Comparison of ENCODE assay signal across 1 cellular context in the genomic region with DNA sequence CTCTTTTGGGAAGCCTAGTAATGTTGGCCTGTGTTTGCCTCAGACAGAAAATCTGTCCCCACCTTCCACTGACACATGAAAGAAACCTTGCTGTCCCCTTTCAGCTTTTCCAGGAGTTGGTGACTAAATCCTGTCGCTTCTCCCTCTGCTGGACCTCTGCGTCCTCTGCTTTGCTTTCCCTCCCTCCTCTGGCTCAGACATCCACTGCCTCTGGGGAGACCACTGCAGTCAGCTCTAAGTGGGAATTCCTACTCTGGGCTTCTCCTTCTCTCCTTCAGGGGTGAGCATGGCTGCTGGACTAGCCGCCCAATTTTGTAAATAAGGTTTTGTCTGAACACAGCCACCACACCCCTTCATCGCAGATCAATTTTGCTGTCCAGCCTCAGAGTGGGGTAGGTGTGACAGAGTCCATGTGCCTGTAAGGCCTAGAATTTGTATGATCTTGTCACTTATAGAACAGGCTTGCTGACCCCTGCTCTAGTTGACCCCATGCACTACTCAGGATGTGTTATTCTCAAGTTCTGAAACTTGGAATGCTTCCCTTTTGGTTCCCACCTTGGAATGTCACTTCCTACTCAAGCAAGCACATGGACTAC.
TF ChIP-seq lines count a peak whose summit lies in the region.

No MANE protein-coding gene starts in this region.

TF ChIP-seq in WTC11, 78 proteins besides CTCF, POLR2A, EP300 and RAD21 (continued from another document):
- TF ChIP-seq, protein P1, sequence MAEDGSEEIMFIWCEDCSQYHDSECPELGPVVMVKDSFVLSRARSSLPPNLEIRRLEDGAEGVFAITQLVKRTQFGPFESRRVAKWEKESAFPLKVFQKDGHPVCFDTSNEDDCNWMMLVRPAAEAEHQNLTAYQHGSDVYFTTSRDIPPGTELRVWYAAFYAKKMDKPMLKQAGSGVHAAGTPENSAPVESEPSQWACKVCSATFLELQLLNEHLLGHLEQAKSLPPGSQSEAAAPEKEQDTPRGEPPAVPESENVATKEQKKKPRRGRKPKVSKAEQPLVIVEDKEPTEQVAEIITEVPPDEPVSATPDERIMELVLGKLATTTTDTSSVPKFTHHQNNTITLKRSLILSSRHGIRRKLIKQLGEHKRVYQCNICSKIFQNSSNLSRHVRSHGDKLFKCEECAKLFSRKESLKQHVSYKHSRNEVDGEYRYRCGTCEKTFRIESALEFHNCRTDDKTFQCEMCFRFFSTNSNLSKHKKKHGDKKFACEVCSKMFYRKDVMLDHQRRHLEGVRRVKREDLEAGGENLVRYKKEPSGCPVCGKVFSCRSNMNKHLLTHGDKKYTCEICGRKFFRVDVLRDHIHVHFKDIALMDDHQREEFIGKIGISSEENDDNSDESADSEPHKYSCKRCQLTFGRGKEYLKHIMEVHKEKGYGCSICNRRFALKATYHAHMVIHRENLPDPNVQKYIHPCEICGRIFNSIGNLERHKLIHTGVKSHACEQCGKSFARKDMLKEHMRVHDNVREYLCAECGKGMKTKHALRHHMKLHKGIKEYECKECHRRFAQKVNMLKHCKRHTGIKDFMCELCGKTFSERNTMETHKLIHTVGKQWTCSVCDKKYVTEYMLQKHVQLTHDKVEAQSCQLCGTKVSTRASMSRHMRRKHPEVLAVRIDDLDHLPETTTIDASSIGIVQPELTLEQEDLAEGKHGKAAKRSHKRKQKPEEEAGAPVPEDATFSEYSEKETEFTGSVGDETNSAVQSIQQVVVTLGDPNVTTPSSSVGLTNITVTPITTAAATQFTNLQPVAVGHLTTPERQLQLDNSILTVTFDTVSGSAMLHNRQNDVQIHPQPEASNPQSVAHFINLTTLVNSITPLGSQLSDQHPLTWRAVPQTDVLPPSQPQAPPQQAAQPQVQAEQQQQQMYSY (CRISPR knock-in tag; IDR thresholded peaks at IDR 0.05): no peak
- no peak for TF ChIP-seq ZNF423 (CRISPR knock-in tag; IDR thresholded peaks at IDR 0.05)
- TF ChIP-seq, protein P2, sequence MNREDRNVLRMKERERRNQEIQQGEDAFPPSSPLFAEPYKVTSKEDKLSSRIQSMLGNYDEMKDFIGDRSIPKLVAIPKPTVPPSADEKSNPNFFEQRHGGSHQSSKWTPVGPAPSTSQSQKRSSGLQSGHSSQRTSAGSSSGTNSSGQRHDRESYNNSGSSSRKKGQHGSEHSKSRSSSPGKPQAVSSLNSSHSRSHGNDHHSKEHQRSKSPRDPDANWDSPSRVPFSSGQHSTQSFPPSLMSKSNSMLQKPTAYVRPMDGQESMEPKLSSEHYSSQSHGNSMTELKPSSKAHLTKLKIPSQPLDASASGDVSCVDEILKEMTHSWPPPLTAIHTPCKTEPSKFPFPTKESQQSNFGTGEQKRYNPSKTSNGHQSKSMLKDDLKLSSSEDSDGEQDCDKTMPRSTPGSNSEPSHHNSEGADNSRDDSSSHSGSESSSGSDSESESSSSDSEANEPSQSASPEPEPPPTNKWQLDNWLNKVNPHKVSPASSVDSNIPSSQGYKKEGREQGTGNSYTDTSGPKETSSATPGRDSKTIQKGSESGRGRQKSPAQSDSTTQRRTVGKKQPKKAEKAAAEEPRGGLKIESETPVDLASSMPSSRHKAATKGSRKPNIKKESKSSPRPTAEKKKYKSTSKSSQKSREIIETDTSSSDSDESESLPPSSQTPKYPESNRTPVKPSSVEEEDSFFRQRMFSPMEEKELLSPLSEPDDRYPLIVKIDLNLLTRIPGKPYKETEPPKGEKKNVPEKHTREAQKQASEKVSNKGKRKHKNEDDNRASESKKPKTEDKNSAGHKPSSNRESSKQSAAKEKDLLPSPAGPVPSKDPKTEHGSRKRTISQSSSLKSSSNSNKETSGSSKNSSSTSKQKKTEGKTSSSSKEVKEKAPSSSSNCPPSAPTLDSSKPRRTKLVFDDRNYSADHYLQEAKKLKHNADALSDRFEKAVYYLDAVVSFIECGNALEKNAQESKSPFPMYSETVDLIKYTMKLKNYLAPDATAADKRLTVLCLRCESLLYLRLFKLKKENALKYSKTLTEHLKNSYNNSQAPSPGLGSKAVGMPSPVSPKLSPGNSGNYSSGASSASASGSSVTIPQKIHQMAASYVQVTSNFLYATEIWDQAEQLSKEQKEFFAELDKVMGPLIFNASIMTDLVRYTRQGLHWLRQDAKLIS (CRISPR knock-in tag; IDR thresholded peaks at IDR 0.05; ENCODE audit: borderline replicate concordance): no peak
- TF ChIP-seq, protein P3, sequence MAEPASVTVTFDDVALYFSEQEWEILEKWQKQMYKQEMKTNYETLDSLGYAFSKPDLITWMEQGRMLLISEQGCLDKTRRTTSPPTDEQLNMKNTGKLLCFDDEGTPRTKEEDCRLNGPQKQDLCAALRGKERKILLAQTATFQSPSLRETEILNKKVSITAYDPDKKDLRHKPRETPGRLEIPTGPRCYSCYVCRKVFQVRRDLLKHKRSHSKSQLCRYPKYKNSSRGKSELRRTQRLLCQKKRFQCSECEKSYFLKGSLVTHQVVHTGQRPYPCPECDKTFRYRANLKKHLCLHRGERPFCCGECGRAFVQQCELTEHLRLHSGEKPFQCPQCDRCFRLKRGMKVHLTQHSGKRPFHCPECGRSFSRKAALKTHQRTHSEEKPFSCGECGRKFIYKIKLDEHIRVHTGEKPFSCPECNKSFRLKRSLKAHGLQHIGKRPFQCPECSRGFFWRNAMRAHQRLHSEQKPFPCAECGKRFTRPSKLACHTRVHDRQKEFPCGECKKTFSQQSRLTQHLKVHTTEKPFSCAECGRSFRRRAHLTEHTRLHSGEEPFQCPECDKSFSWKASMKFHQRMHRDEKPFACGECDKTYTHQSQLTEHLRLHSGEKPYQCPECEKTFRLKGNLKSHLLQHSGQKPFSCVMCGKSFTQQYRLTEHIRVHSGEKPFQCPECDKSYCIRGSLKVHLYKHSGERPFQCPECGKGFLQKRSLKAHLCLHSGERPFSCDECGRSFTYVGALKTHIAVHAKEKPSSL (CRISPR knock-in tag; conservative IDR thresholded peaks at IDR 0.05): no peak
TF ChIP-seq in WTC11: peak in this region for 0.
